ENCODE assay signal across 8 cellular contexts in genomic region chr10:28677889-28678686, GRCh38. TPM values are rescaled to one million over a fixed set of nuclear protein-coding genes. Genes with fewer than 3 reads are reported as not detected.
A peak's percentile ranks its signal among the peaks of the same experiment; 100 is the strongest.
DNase-seq lines count a peak whose midpoint lies in the region; ATAC-seq, FAIRE-seq and TF ChIP-seq lines count a peak whose summit lies in the region.

No MANE protein-coding gene starts in this region.

- ATAC-seq in naive B cell (ENCODE audit: low read depth in 2 of 2): no peak

- H3K9me3 Mint-ChIP-seq in naive B cell: no peaks in the 10 kb centered on the region

- WGBS in esophagus squamous epithelium, 2 donors: 18 to 37% methylated on average over 9 to 20 of the region's 53 CpGs

- peaks cover 16 to 29% (median 28%) of the 10 kb centered on the region in 3 donors for H3K4me1 Mint-ChIP-seq in naive B cell

- peak overlapping the region; percentile 81 for H3K27ac ChIP-seq in HUES48 (ENCODE audit: low read depth, low read length)
- H3K27ac ChIP-seq in esophagus squamous epithelium: peak overlapping the region; percentile 32 to 64 (median 48)

- peak overlapping the region; percentile 75 to 88 (median 85) for H3K4me3 Mint-ChIP-seq in naive B cell

- no peak for TF ChIP-seq CTCF in esophagus squamous epithelium (IDR thresholded peaks at IDR 0.05)

- intact Hi-C loops in esophagus squamous epithelium (cut with DNase I): loop anchor here (5.0 kb wide), 2 partner anchors 314 to 624 kb away; no protein-coding TSS in a partner anchor

- TF ChIP-seq POLR2A in esophagus squamous epithelium (IDR thresholded peaks at IDR 0.05) (no peak), H54 (IDR thresholded peaks at IDR 0.05; ENCODE audit: low read depth, low read length) (no peak)

- H3K27ac Mint-ChIP-seq in naive B cell: no peak overlapping the region

- no peaks in the 10 kb centered on the region for H3K9me3 ChIP-seq in HUES48 (ENCODE audit: control insufficient read depth, insufficient read depth, low read length)
- H3K9me3 ChIP-seq in esophagus squamous epithelium: no peaks in the 10 kb centered on the region

- DNase-seq in GM03348 (ENCODE audit: low spot score) (peak; percentile 38), activated T-cell treated with anti-CD3 and anti-CD28 coated beads for 24 hours (ENCODE audit: low read depth) (peak; percentile 8), esophagus squamous epithelium (lab: John Stamatoyannopoulos, UW) (no peak), naive B cell (peak; percentile 23), NCI-H2107 treated with DMSO at 0.1 percent for 48 hours (lab: John Stamatoyannopoulos, UW; ENCODE audit: unreplicated experiment) (no peak), NCI-H2196 (lab: John Stamatoyannopoulos, UW; ENCODE audit: unreplicated experiment) (no peak), H54 (ENCODE audit: insufficient read length, low spot score) (no peak)

- peaks cover 44 to 70% (median 49%) of the 10 kb centered on the region in 3 donors for H3K27me3 Mint-ChIP-seq in naive B cell

- FAIRE-seq in H54 (lab: Jason Lieb, UNC): no peak

- peak overlapping the region; percentile 54 for H3K9ac ChIP-seq in HUES48 (ENCODE audit: low read depth, low read length)

- H3K36me3 ChIP-seq in HUES48 (ENCODE audit: control insufficient read depth, insufficient read depth, low read length) (peaks cover 18% of the 10 kb centered on the region), esophagus squamous epithelium (no peaks in the 10 kb centered on the region)

- H3K27me3 ChIP-seq in HUES48 (ENCODE audit: control insufficient read depth, insufficient read depth, low read length) (peaks cover 8% of the 10 kb centered on the region; the same call in 1 of the 2 replicates), esophagus squamous epithelium (peaks cover 0 to 91% (median 2%) of the 10 kb centered on the region in 4 donors)

- H3K4me3 ChIP-seq in HUES48 (ENCODE audit: low read depth, low read length) (peak overlapping the region; percentile 96), esophagus squamous epithelium (peak overlapping the region; percentile 44 to 79 (median 68))

- peaks cover 26% of the 10 kb centered on the region for H3K4me1 ChIP-seq in HUES48 (ENCODE audit: control insufficient read depth, insufficient read depth, low read length)
- H3K4me1 ChIP-seq in esophagus squamous epithelium: peaks cover 6 to 37% (median 9%) of the 10 kb centered on the region in 3 donors

- H3K36me3 Mint-ChIP-seq in naive B cell: peaks cover 0 to 6% of the 10 kb centered on the region in 2 donors

RNA-seq across cellular contexts. Expression of gene BAMBI, which starts 0.8 kb away (rescaled TPM):
- 1 to 10 TPM; 2.5 to 6.8 (median 4.4) TPM for total RNA-seq in esophagus squamous epithelium
- polyA plus RNA-seq in naive B cell (ENCODE audit: low read depth in 6 of 6): under 1 TPM in 3 of 6 donors, not detected in 3; 0.15 to 0.54 (median 0.52) TPM

Comparison
In these comparisons a context has a peak if more than half of its experiments do, and no peak if none do; other contexts are left out.
1. DNase-seq: peak in GM03348 (single experiment), activated T-cell treated with anti-CD3 and anti-CD28 coated beads for 24 hours (single experiment) and naive B cell (single experiment); none in esophagus squamous epithelium (single experiment), NCI-H2107 treated with DMSO at 0.1 percent for 48 hours (single experiment), NCI-H2196 (single experiment) and H54 (single experiment).